Comparison of ENCODE assay signal across 8 cellular contexts in genomic region chr10:103416436-103417147, GRCh38. TPM values are rescaled to one million over a fixed set of nuclear protein-coding genes. Genes with fewer than 3 reads are reported as not detected.
DNase-seq lines count a peak whose midpoint lies in the region; ATAC-seq and TF ChIP-seq lines count a peak whose summit lies in the region.

No MANE protein-coding gene starts in this region.

- H3K4me1 Mint-ChIP-seq in CD14-positive monocyte (no peaks in the 10 kb centered on the region), progenitor cell of endocrine pancreas (ENCODE audit: low read depth) (no peaks in the 10 kb centered on the region)
- H3K4me1 Mint-ChIP-seq in activated T-helper 17 cell treated with anti-CD3 and anti-CD28 coated beads, Interleukin-2, amount 50 U/mL, for 72 hours = no peaks in the 10 kb centered on the region

- H3K9ac ChIP-seq in PC-3 (ENCODE audit: low read length) = no peak overlapping the region

- no peak overlapping the region for H3K4me3 Mint-ChIP-seq in CD14-positive monocyte
- no peak overlapping the region for H3K4me3 Mint-ChIP-seq in activated T-helper 17 cell treated with anti-CD3 and anti-CD28 coated beads, Interleukin-2, amount 50 U/mL, for 72 hours
- H3K4me3 Mint-ChIP-seq in progenitor cell of endocrine pancreas (ENCODE audit: low read depth) = no peak overlapping the region

- H3K36me3 ChIP-seq in PC-3 (ENCODE audit: low read depth, low read length) = peaks cover 68% of the 10 kb centered on the region

- H3K4me3 ChIP-seq in PC-3 (ENCODE audit: low read length) = no peak overlapping the region

- DNase-seq in CD14-positive monocyte (ENCODE audit: low spot score) = no peak
- peak; percentile 33 for DNase-seq in H4 (ENCODE audit: low spot score)
- DNase-seq in PC-3 = peak; percentile 68
- peak; percentile 40 for DNase-seq in germinal center (ENCODE audit: low spot score)
- peak; percentile 25 for DNase-seq in progenitor cell of endocrine pancreas (ENCODE audit: low spot score, unreplicated experiment)
- no peak for DNase-seq in NCI-H1048 (lab: John Stamatoyannopoulos, UW)
- DNase-seq in HuH-7.5 (ENCODE audit: low spot score) = no peak

- intact Hi-C loops in CD14-positive monocyte (cut with micrococcal nuclease) = loop anchor here in 1 of 2 donors (1.0 kb wide), 1 partner anchor 69 kb away; no protein-coding TSS in a partner anchor
- intact Hi-C loops in PC-3 (cut with micrococcal nuclease) = loop anchor here (1.0 kb wide), 1 partner anchor 69 kb away; no protein-coding TSS in a partner anchor

- H3K9me2 ChIP-seq in PC-3 (replicated peaks; ENCODE audit: low read length) = no peaks in the 10 kb centered on the region

- H3F3A ChIP-seq in PC-3 (ENCODE audit: low read length, unreplicated experiment) = no peaks in the 10 kb centered on the region

- no peak overlapping the region for H3K27ac ChIP-seq in PC-3 (ENCODE audit: low read length)

- H3K4me1 ChIP-seq in PC-3 (ENCODE audit: insufficient read depth, low read length) = no peaks in the 10 kb centered on the region

- peak; percentile 81 for TF ChIP-seq CTCF in CD14-positive monocyte (IDR thresholded peaks at IDR 0.05)
- peak; percentile 66 for TF ChIP-seq CTCF in PC-3 (conservative IDR thresholded peaks at IDR 0.05; ENCODE audit: low read depth, low read length)
- TF ChIP-seq CTCF in progenitor cell of endocrine pancreas (IDR thresholded peaks at IDR 0.05; ENCODE audit: unreplicated experiment) = peak; percentile 68

- BruUV-seq in PC-3 (replicated peaks; lab: Mats Ljungman, UMichigan) = no TSS peak

- no peak overlapping the region for H2AFZ ChIP-seq in PC-3 (ENCODE audit: low read length)

- no peaks in the 10 kb centered on the region for H3K9me3 Mint-ChIP-seq in CD14-positive monocyte
- no peaks in the 10 kb centered on the region for H3K9me3 Mint-ChIP-seq in activated T-helper 17 cell treated with anti-CD3 and anti-CD28 coated beads, Interleukin-2, amount 50 U/mL, for 72 hours
- no peaks in the 10 kb centered on the region for H3K9me3 Mint-ChIP-seq in progenitor cell of endocrine pancreas (ENCODE audit: low read depth)

- H3K36me3 Mint-ChIP-seq in CD14-positive monocyte = peaks cover 81 to 95% of the 10 kb centered on the region in 2 donors
- H3K36me3 Mint-ChIP-seq in activated T-helper 17 cell treated with anti-CD3 and anti-CD28 coated beads, Interleukin-2, amount 50 U/mL, for 72 hours (ENCODE audit: low read depth) = peaks cover 99% of the 10 kb centered on the region
- peaks cover 34% of the 10 kb centered on the region for H3K36me3 Mint-ChIP-seq in progenitor cell of endocrine pancreas (ENCODE audit: insufficient read depth)

- no peaks in the 10 kb centered on the region for H4K20me1 ChIP-seq in PC-3 (ENCODE audit: low read length)

- CTCF ChIA-PET in PC-3 (lab: Charles Lee) = interaction anchor here (0.6 kb wide), 1 partner anchor 49 kb away, joined by 3 read pairs; no protein-coding TSS in a partner anchor

- H3K27ac Mint-ChIP-seq in CD14-positive monocyte (no peak overlapping the region), progenitor cell of endocrine pancreas (no peak overlapping the region)
- H3K27ac Mint-ChIP-seq in activated T-helper 17 cell treated with anti-CD3 and anti-CD28 coated beads, Interleukin-2, amount 50 U/mL, for 72 hours = no peak overlapping the region

- peak; percentile 29; the same call in 1 of the 2 replicates for ATAC-seq in PC-3
- ATAC-seq in activated T-helper 17 cell treated with anti-CD3 and anti-CD28 coated beads, Interleukin-2, amount 50 U/mL, for 72 hours (replicated peaks) = peak; percentile 52

- no peak overlapping the region for H3K4me2 ChIP-seq in PC-3 (ENCODE audit: low read length)

- H3K27me3 ChIP-seq in PC-3 (ENCODE audit: low read length) = no peaks in the 10 kb centered on the region

- H3K9me3 ChIP-seq in PC-3 (ENCODE audit: low read length) = no peaks in the 10 kb centered on the region

- POLR2A ChIA-PET in PC-3 (lab: Charles Lee; ENCODE audit: unreplicated experiment) = no interaction called here

- H3K27me3 Mint-ChIP-seq in CD14-positive monocyte (ENCODE audit: low read depth in 3 of 3) (no peaks in the 10 kb centered on the region), progenitor cell of endocrine pancreas (no peaks in the 10 kb centered on the region)
- no peaks in the 10 kb centered on the region for H3K27me3 Mint-ChIP-seq in activated T-helper 17 cell treated with anti-CD3 and anti-CD28 coated beads, Interleukin-2, amount 50 U/mL, for 72 hours

- H3K79me2 ChIP-seq in PC-3 (ENCODE audit: low read length) = no peaks in the 10 kb centered on the region

RNA-seq across cellular contexts. Expression of gene PDCD11, which starts 20.2 kb away (rescaled TPM):
- polyA plus RNA-seq in CD14-positive monocyte = 1 to 10 TPM; 2.9 to 3.3 TPM
- 15.9 and 20.0 TPM in 2 replicates for total RNA-seq in H4 (2014; rRNA removed; shearing (Covaris generic))
- total RNA-seq in PC-3 (2014; rRNA removed) (41.9 and 50.9 TPM in 2 replicates), progenitor cell of endocrine pancreas (56.1 and 58.1 TPM in 2 replicates)
- total RNA-seq in activated T-helper 17 cell treated with anti-CD3 and anti-CD28 coated beads, Interleukin-2, amount 50 U/mL, for 72 hours = 10 to 100 TPM; 50.1 to 79.5 TPM

RNA-seq across cellular contexts. Expression of gene ATP5MK, which starts 20.3 kb away (rescaled TPM):
- polyA plus RNA-seq in CD14-positive monocyte = 100 to 1,000 TPM; 529 to 531 TPM
- total RNA-seq in H4 (2014; rRNA removed; shearing (Covaris generic)) = 502 and 681 TPM in 2 replicates
- total RNA-seq in PC-3 (2014; rRNA removed) = 66.1 and 111 TPM in 2 replicates
- 100 to 1,000 TPM; 290 to 425 TPM for total RNA-seq in activated T-helper 17 cell treated with anti-CD3 and anti-CD28 coated beads, Interleukin-2, amount 50 U/mL, for 72 hours
- 251 and 264 TPM in 2 replicates for total RNA-seq in progenitor cell of endocrine pancreas

RNA-seq across cellular contexts. Expression of gene CALHM2, which starts 35.6 kb away (rescaled TPM):
- 10 to 100 TPM; 48.4 to 66.5 TPM for polyA plus RNA-seq in CD14-positive monocyte
- total RNA-seq in H4 (2014; rRNA removed; shearing (Covaris generic)) = 0.43 and 0.97 TPM in 2 replicates
- total RNA-seq in PC-3 (2014; rRNA removed) (1.3 and 2.0 TPM in 2 replicates), progenitor cell of endocrine pancreas (0.58 and 0.69 TPM in 2 replicates)
- total RNA-seq in activated T-helper 17 cell treated with anti-CD3 and anti-CD28 coated beads, Interleukin-2, amount 50 U/mL, for 72 hours = 10 to 100 TPM; 18.2 to 26.0 TPM

RNA-seq across cellular contexts. Expression of gene CALHM1, which starts 42.1 kb away (rescaled TPM):
- not detected for polyA plus RNA-seq in CD14-positive monocyte
- total RNA-seq in H4 (2014; rRNA removed; shearing (Covaris generic)) = not detected in 2 replicates
- total RNA-seq in PC-3 (2014; rRNA removed) (not detected in 2 replicates), progenitor cell of endocrine pancreas (not detected in 2 replicates)
- total RNA-seq in activated T-helper 17 cell treated with anti-CD3 and anti-CD28 coated beads, Interleukin-2, amount 50 U/mL, for 72 hours = under 1 TPM in 1 of 2 donors, not detected in 1; 0.11 TPM

RNA-seq across cellular contexts. Expression of gene TAF5, which starts 48.8 kb away (rescaled TPM):
- 1 to 10 TPM; 1.0 to 2.4 TPM for polyA plus RNA-seq in CD14-positive monocyte
- total RNA-seq in H4 (2014; rRNA removed; shearing (Covaris generic)) = 6.4 and 6.9 TPM in 2 replicates
- total RNA-seq in PC-3 (2014; rRNA removed) (7.0 and 8.4 TPM in 2 replicates), progenitor cell of endocrine pancreas (7.7 and 8.9 TPM in 2 replicates)
- total RNA-seq in activated T-helper 17 cell treated with anti-CD3 and anti-CD28 coated beads, Interleukin-2, amount 50 U/mL, for 72 hours = 10 to 100 TPM in 1 of 2 donors, 1 to 10 TPM in 1; 8.7 to 13.4 TPM

Comparison
In these comparisons a context has a peak if more than half of its experiments do, and no peak if none do; other contexts are left out.
1. DNase-seq: peak in H4 (single experiment), PC-3 (single experiment), germinal center (single experiment) and progenitor cell of endocrine pancreas (single experiment); none in CD14-positive monocyte (single experiment), NCI-H1048 (single experiment) and HuH-7.5 (single experiment).
2. Peak in every context shown above with its lines, with median percentiles within 50 percentile points of each other: CTCF ChIP-seq.